In the genomic region with DNA sequence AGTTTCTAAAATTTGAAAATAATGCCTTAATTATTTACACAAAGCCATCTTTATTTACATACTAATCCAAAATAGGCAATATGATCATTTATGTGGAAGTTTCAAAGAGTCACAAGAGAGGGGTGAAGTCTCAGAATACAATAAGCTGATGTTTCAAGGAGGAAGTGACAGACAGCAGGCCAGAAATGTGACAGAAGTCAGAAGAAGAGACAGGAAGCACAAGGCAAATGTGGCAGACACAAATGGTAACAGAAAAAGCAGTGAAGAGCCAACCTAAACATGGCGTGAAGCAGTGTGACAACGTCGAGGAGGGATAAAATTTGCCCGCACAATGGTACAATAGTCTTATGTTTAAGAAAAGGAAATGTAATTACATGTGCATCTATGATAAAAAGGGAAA, we compare ENCODE assay signal across 8 cellular contexts. TPM values are rescaled to one million over a fixed set of nuclear protein-coding genes. Genes with fewer than 3 reads are reported as not detected.
A peak's percentile ranks its signal among the peaks of the same experiment; 100 is the strongest.
DNase-seq lines count a peak whose midpoint lies in the region; ATAC-seq and TF ChIP-seq lines count a peak whose summit lies in the region.

No MANE protein-coding gene starts in this region.

- DNase-seq in foreskin melanocyte = peak; percentile 69
- DNase-seq in stimulated activated CD4-positive, alpha-beta T cell treated with anti-CD3 and anti-CD28 coated beads, Interleukin-2, amount 100 ng/mL, for 24 hours = no peak
- DNase-seq in HUDEP-2 (lab: John Stamatoyannopoulos, UW; ENCODE audit: unreplicated experiment in 76 of 76) = no peak
- no peak for DNase-seq in osteocyte (ENCODE audit: extremely low spot score, unreplicated experiment)
- no peak for DNase-seq in NCI-H187 (lab: John Stamatoyannopoulos, UW)

- H3K4me1 Mint-ChIP-seq in osteocyte (ENCODE audit: unreplicated experiment) = peaks cover 5% of the 10 kb centered on the region

- no peak for TF ChIP-seq CTCF in osteocyte (IDR thresholded peaks at IDR 0.05)

- H3K27ac Mint-ChIP-seq in osteocyte (ENCODE audit: unreplicated experiment) = no peak overlapping the region

- peaks cover 10% of the 10 kb centered on the region for H3K9me3 Mint-ChIP-seq in osteocyte (ENCODE audit: unreplicated experiment)

- no peaks in the 10 kb centered on the region for H3K27me3 Mint-ChIP-seq in osteocyte (ENCODE audit: unreplicated experiment)

- H3K36me3 Mint-ChIP-seq in osteocyte (ENCODE audit: unreplicated experiment) = peaks cover 39% of the 10 kb centered on the region

- H3K4me3 Mint-ChIP-seq in osteocyte (ENCODE audit: unreplicated experiment) = no peak overlapping the region

- peak; percentile 81 for ATAC-seq in GM18511 (IDR thresholded peaks at IDR 0.05; ENCODE audit: unreplicated experiment)
- peak; percentile 84 for ATAC-seq in GM21390 (IDR thresholded peaks at IDR 0.05; ENCODE audit: unreplicated experiment)
- peak; percentile 77 for ATAC-seq in HG03354 (IDR thresholded peaks at IDR 0.05; ENCODE audit: poor library complexity, severe bottlenecking, unreplicated experiment)

RNA-seq across cellular contexts. Expression of a gene that starts 59.8 kb away (rescaled TPM):
- total RNA-seq in osteocyte = 19.7 and 19.9 TPM in 2 replicates
